35 cellular contexts compared by ENCODE assay signal in genomic region chr5:147575598-147575997, GRCh38.
"Had no signal": no experiment of that assay in that cellular context is flagged by ENCODE, and none has a peak within 500 bp of the region (broad histone marks: within the 10 kb centered on the region; RNA-seq: fewer than 3 reads in every experiment).

No MANE protein-coding gene starts in this region.

- DNase-seq: Karpas-422, Kasumi-1, KBM-7, KG1, MG63, MM.1S, MV-4-11, NCI-H1048, NCI-H1092, NCI-H1092 treated with DMSO at 0.1 percent for 48 hours, NCI-H1105, NCI-H1105 treated with DMSO at 0.1 percent for 48 hours, NCI-H1417, NCI-H1417 treated with DMSO at 0.1 percent for 48 hours, NCI-H1436, NCI-H1436 treated with DMSO at 0.1 percent for 48 hours, NCI-H146, NCI-H1694, NCI-H1694 treated with DMSO at 0.1 percent for 48 hours, NCI-H187, NCI-H187 treated with DMSO at 0.1 percent for 48 hours, NCI-H1930, NCI-H2029, NCI-H2029 treated with DMSO at 0.1 percent for 48 hours, NCI-H2081, NCI-H2081 treated with DMSO at 0.1 percent for 48 hours, NCI-H2107, NCI-H2171, NCI-H2171 treated with DMSO at 0.1 percent for 48 hours, NCI-H2227 treated with DMSO at 0.1 percent for 48 hours, NCI-H226, NCI-H345, NCI-H446, NCI-H446 treated with DMSO at 0.1 percent for 48 hours had no signal

- H3K9ac ChIP-seq: KMS-11 had no signal

- H3K27ac ChIP-seq: KMS-11 had no signal

- H3K27me3 ChIP-seq: MG63 had no signal

- H3K9me3 ChIP-seq: MG63 had no signal

- H3K4me2 ChIP-seq: KMS-11 had no signal

- H3K4me3 ChIP-seq: MG63 had no signal

- H3K36me3 ChIP-seq: MG63 had no signal
